Comparison of ENCODE assay signal across 19 cellular contexts in the genomic region with DNA sequence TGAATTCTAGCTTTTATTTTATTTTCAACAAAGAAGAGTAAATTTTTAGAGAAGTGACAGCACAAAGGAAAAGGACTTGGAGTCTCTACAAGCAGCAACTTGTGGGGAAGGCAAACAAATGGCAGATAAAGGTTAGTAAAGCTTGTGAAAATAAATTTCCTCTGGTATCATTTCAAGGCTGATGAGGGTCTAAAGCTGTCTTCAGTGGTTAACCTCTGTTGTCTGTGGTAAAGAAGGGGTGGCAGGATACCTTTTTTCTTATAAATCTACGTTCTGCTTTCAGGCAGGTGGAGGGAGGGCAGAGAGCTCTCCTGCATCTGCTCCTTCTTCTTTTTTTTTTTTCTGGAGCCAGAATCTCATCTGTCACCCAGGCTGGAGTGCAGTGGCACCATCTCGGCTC. TPM values are rescaled to one million over a fixed set of nuclear protein-coding genes. Genes with fewer than 3 reads are reported as not detected.
DNase-seq lines count a peak whose midpoint lies in the region; ATAC-seq and TF ChIP-seq lines count a peak whose summit lies in the region.
"Had no signal": no experiment of that assay in that cellular context is flagged by ENCODE, and none has a peak within 500 bp of the region (broad histone marks: within the 10 kb centered on the region; RNA-seq: fewer than 3 reads in every experiment).

No MANE protein-coding gene starts in this region.

- H3K4me1 Mint-ChIP-seq in T-helper 17 cell (peaks cover 2% of the 10 kb centered on the region), progenitor cell of endocrine pancreas (ENCODE audit: low read depth) (peaks cover 24% of the 10 kb centered on the region)
- H3K4me1 Mint-ChIP-seq in CD4-positive, alpha-beta memory T cell, result peaks cover 0 to 3% (median under 1%) of the 10 kb centered on the region in 4 donors
- H3K4me1 Mint-ChIP-seq: IgD-negative memory B cell had no signal

- CTCF ChIA-PET in CD4-positive, alpha-beta memory T cell (lab: Charles Lee; ENCODE audit: partially characterized antibody), result interaction anchor here (0.8 to 3.5 kb wide), 9 partner anchors 9 to 152 kb away, joined by 3 to 35 read pairs (median 4); no protein-coding TSS in a partner anchor

- H3K4me3 ChIP-seq in Jurkat, Clone E6-1 (ENCODE audit: low read length), result no peak overlapping the region
- no peak overlapping the region for H3K4me3 ChIP-seq in CD4-positive, alpha-beta memory T cell (ENCODE audit: low read length in 2 of 2)
- H3K4me3 ChIP-seq: A549, BLaER1, GM23248 had no signal

- H3K9me3 ChIP-seq in T-helper 17 cell (ENCODE audit: control insufficient read depth, low read length, poor library complexity, severe bottlenecking), result no peaks in the 10 kb centered on the region
- no peaks in the 10 kb centered on the region for H3K9me3 ChIP-seq in CD4-positive, alpha-beta memory T cell (ENCODE audit: control insufficient read depth in 1 of 2, low read length in 2 of 2)
- H3K9me3 ChIP-seq: A549, BLaER1, Caco-2 had no signal

- TF ChIP-seq CTCF in progenitor cell of endocrine pancreas (IDR thresholded peaks at IDR 0.05; ENCODE audit: unreplicated experiment), result no peak

- H3K36me3 Mint-ChIP-seq in T-helper 17 cell (ENCODE audit: low read depth) (no peaks in the 10 kb centered on the region), progenitor cell of endocrine pancreas (ENCODE audit: insufficient read depth) (peaks cover 10% of the 10 kb centered on the region)
- H3K36me3 Mint-ChIP-seq in CD4-positive, alpha-beta memory T cell, result peaks cover 7 to 19% of the 10 kb centered on the region in 2 donors

- H3K27ac Mint-ChIP-seq in T-helper 17 cell (peak overlapping the region; percentile 54), progenitor cell of endocrine pancreas (peak overlapping the region; percentile 39)
- peak overlapping the region in 1 of 7 donors; percentile 13 for H3K27ac Mint-ChIP-seq in CD4-positive, alpha-beta memory T cell

- intact Hi-C loops in CD4-positive, alpha-beta memory T cell (cut with micrococcal nuclease), result loop anchor here (5.0 kb wide), 2 partner anchors 41 to 564 kb away; no protein-coding TSS in a partner anchor

- H3K27me3 ChIP-seq in CD4-positive, alpha-beta memory T cell (ENCODE audit: insufficient read depth, low read length), result no peaks in the 10 kb centered on the region
- H3K27me3 ChIP-seq: BLaER1 had no signal

- H3K9me3 Mint-ChIP-seq in progenitor cell of endocrine pancreas (ENCODE audit: low read depth), result no peaks in the 10 kb centered on the region
- peaks cover 0 to 5% (median under 1%) of the 10 kb centered on the region in 8 donors for H3K9me3 Mint-ChIP-seq in CD4-positive, alpha-beta memory T cell

- H3K27ac ChIP-seq in CD4-positive, alpha-beta memory T cell (ENCODE audit: low read depth, low read length), result no peak overlapping the region
- H3K27ac ChIP-seq: 22Rv1, A549, BLaER1, GM23248 had no signal

- DNase-seq in DMS53 (lab: John Stamatoyannopoulos, UW) (peak; percentile 6), DMS53 treated with DMSO at 0.1 percent for 48 hours (lab: John Stamatoyannopoulos, UW; ENCODE audit: unreplicated experiment) (no peak), T-helper 17 cell (no peak), progenitor cell of endocrine pancreas (ENCODE audit: low spot score, unreplicated experiment) (no peak), GDM1 (lab: John Stamatoyannopoulos, UW) (no peak)
- DNase-seq in Jurkat, Clone E6-1 (ENCODE audit: low read depth, low spot score), result peak; percentile 64
- no peak for DNase-seq in CD4-positive, alpha-beta memory T cell
- DNase-seq: Caco-2; CD8-positive, alpha-beta memory T cell; DMS79 treated with DMSO at 0.1 percent for 48 hours; EL; GM23248; KG1 had no signal

- no peaks in the 10 kb centered on the region for H3K4me1 ChIP-seq in CD4-positive, alpha-beta memory T cell (ENCODE audit: insufficient read depth, low read length)
- H3K4me1 ChIP-seq: BLaER1 had no signal

- POLR2A ChIA-PET in CD4-positive, alpha-beta memory T cell (lab: Charles Lee; ENCODE audit: partially characterized antibody), result no interaction called here

- H3K27me3 Mint-ChIP-seq in T-helper 17 cell, result no peaks in the 10 kb centered on the region
- peaks cover 3% of the 10 kb centered on the region for H3K27me3 Mint-ChIP-seq in progenitor cell of endocrine pancreas
- H3K27me3 Mint-ChIP-seq in CD4-positive, alpha-beta memory T cell, result no peaks in the 10 kb centered on the region
- H3K27me3 Mint-ChIP-seq: CD8-positive, alpha-beta memory T cell; IgD-negative memory B cell had no signal

- no peak overlapping the region for H3K4me3 Mint-ChIP-seq in T-helper 17 cell
- H3K4me3 Mint-ChIP-seq in progenitor cell of endocrine pancreas (ENCODE audit: low read depth), result no peak overlapping the region
- no peak overlapping the region for H3K4me3 Mint-ChIP-seq in CD4-positive, alpha-beta memory T cell
- H3K4me3 Mint-ChIP-seq: CD8-positive, alpha-beta memory T cell; IgD-negative memory B cell had no signal

- ATAC-seq in T-helper 17 cell (no peak), GM18511 (IDR thresholded peaks at IDR 0.05; ENCODE audit: unreplicated experiment) (no peak)
- ATAC-seq: A549, HepG2 had no signal

- no peaks in the 10 kb centered on the region for H3K36me3 ChIP-seq in CD4-positive, alpha-beta memory T cell (ENCODE audit: insufficient read depth, low read length)

RNA-seq across cellular contexts. Expression of a gene that starts 50.5 kb away (rescaled TPM):
- polyA plus RNA-seq in Jurkat, Clone E6-1 (2012; ENCODE audit: insufficient read depth, insufficient read length), result 42.6 TPM
- 10 to 100 TPM; 45.0 to 46.2 TPM for total RNA-seq in T-helper 17 cell
- total RNA-seq in progenitor cell of endocrine pancreas, result 46.6 and 48.3 TPM in 2 replicates
- total RNA-seq in CD4-positive, alpha-beta memory T cell, result 10 to 100 TPM; 38.7 to 41.4 TPM
- polyA plus RNA-seq in CD4-positive, alpha-beta memory T cell, result 10 to 100 TPM; 42.8 to 52.6 TPM

Comparison
In these comparisons a context has a peak if more than half of its experiments do, and no peak if none do; other contexts are left out.
1. DNase-seq: peak in DMS53 (single experiment) and Jurkat, Clone E6-1 (single experiment); none in DMS53 treated with DMSO at 0.1 percent for 48 hours (single experiment), T-helper 17 cell (0 of 3), progenitor cell of endocrine pancreas (single experiment), GDM1 (single experiment) and CD4-positive, alpha-beta memory T cell (0 of 5).